In the genomic region with DNA sequence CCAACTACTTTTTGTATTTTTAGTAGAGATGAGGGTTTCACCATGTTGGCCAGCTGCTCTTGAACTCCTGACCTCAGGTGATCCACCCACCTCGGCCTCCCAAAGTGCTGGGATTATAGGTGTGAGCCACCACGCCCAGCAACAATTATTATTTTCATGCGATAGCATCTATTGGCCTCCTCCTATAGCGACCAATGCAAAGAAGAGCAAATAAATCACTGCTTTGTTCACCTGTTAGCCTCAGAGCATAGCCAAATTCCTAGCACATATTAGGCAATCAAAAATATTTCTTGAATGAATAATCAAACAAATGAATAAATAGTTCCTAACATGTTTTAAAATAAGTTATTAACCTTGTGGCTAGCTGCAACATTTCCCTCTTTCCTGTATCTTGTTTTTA, we compare ENCODE assay signal across 15 cellular contexts. TPM values are rescaled to one million over a fixed set of nuclear protein-coding genes. Genes with fewer than 3 reads are reported as not detected.
"Had no signal": no experiment of that assay in that cellular context is flagged by ENCODE, and none has a peak within 500 bp of the region (broad histone marks: within the 10 kb centered on the region; RNA-seq: fewer than 3 reads in every experiment).

No MANE protein-coding gene starts in this region.

- H3K9me3 Mint-ChIP-seq: activated naive CD4-positive, alpha-beta T cell treated with anti-CD3 and anti-CD28 coated beads, Interleukin-2, amount 50 U/mL, for 72 hours; activated T-cell treated with anti-CD3 and anti-CD28 coated beads, Interleukin-2, amount 50 U/mL, for 4 hours; naive thymus-derived CD8-positive, alpha-beta T cell; stimulated activated effector memory CD8-positive, alpha-beta T cell treated with anti-CD3 and anti-CD28 coated beads, Interleukin-12 subunit alpha, Interleukin-12 subunit beta, amount 100 ng/mL, for 72 hours; T-helper 2 cell treated with Interferon-gamma antibody and Interleukin-4, amounts not matched to agents 5 μg/mL and 100 μg/mL, for 36 hours had no signal

- H3K36me3 Mint-ChIP-seq: naive thymus-derived CD8-positive, alpha-beta T cell had no signal

- H3K27ac ChIP-seq: lower lobe of right lung, tibial artery had no signal

- H3K27ac Mint-ChIP-seq: naive thymus-derived CD8-positive, alpha-beta T cell; stimulated activated effector memory CD8-positive, alpha-beta T cell treated with anti-CD3 and anti-CD28 coated beads, Interleukin-12 subunit alpha, Interleukin-12 subunit beta, amount 100 ng/mL, for 72 hours; T-helper 2 cell treated with Interferon-gamma antibody and Interleukin-4, amounts not matched to agents 5 μg/mL and 100 μg/mL, for 36 hours had no signal

- H3K36me3 ChIP-seq: lower lobe of right lung, tibial artery had no signal

- H3K9me3 ChIP-seq: lower lobe of right lung, tibial artery had no signal

- DNase-seq: activated CD4-positive, alpha-beta T cell treated with anti-CD3 and anti-CD28 coated beads, Interleukin-2, amount 50 U/mL, for 4 hours; activated CD4-positive, CD25-positive, alpha-beta regulatory T cell treated with anti-CD3 and anti-CD28 coated beads, Interleukin-2, amount 50 U/mL, for 72 hours; activated effector memory CD4-positive, alpha-beta T cell treated with anti-CD3 and anti-CD28 coated beads, Interleukin-2, amount 50 U/mL, for 16 hours; activated T-cell treated with anti-CD3 and anti-CD28 coated beads, Interleukin-2, amount 50 U/mL, for 4 hours; amygdala; hippocampal formation; lower lobe of right lung; naive thymus-derived CD8-positive, alpha-beta T cell; posterior cingulate gyrus; right cardiac atrium; tibial artery had no signal

- H3K27me3 Mint-ChIP-seq: naive thymus-derived CD8-positive, alpha-beta T cell had no signal

- H3K4me3 Mint-ChIP-seq: activated T-cell treated with anti-CD3 and anti-CD28 coated beads, Interleukin-2, amount 50 U/mL, for 4 hours; naive thymus-derived CD8-positive, alpha-beta T cell; stimulated activated effector memory CD8-positive, alpha-beta T cell treated with anti-CD3 and anti-CD28 coated beads, Interleukin-12 subunit alpha, Interleukin-12 subunit beta, amount 100 ng/mL, for 72 hours; T-helper 2 cell treated with Interferon-gamma antibody and Interleukin-4, amounts not matched to agents 5 μg/mL and 100 μg/mL, for 36 hours had no signal

- H3K27me3 ChIP-seq: tibial artery had no signal

- ATAC-seq: activated naive CD4-positive, alpha-beta T cell treated with anti-CD3 and anti-CD28 coated beads, Interleukin-2, amount 50 U/mL, for 72 hours; activated T-cell treated with anti-CD3 and anti-CD28 coated beads, Interleukin-2, amount 50 U/mL, for 4 hours; lower lobe of right lung; naive thymus-derived CD8-positive, alpha-beta T cell; right cardiac atrium; stimulated activated effector memory CD8-positive, alpha-beta T cell treated with anti-CD3 and anti-CD28 coated beads, Interleukin-12 subunit alpha, Interleukin-12 subunit beta, amount 100 ng/mL, for 72 hours had no signal

- H3K4me3 ChIP-seq: lower lobe of right lung, tibial artery had no signal

RNA-seq across cellular contexts. Expression of a gene that starts 36.8 kb away (rescaled TPM):
- total RNA-seq: chondrocyte had no signal
